ENCODE assay signal across 12 cellular contexts in genomic region chr19:49425922-49426592, GRCh38. TPM values are rescaled to one million over a fixed set of nuclear protein-coding genes. Genes with fewer than 3 reads are reported as not detected.
DNase-seq lines count a peak whose midpoint lies in the region; ATAC-seq and TF ChIP-seq lines count a peak whose summit lies in the region.
"Had no signal": no experiment of that assay in that cellular context is flagged by ENCODE, and none has a peak within 500 bp of the region (broad histone marks: within the 10 kb centered on the region; RNA-seq: fewer than 3 reads in every experiment).

No MANE protein-coding gene starts in this region.

- no peak overlapping the region for H3K27ac Mint-ChIP-seq in activated naive CD8-positive, alpha-beta T cell treated with anti-CD3 and anti-CD28 coated beads, Interleukin-2, amount 50 U/mL, for 24 hours
- peak overlapping the region; percentile 15 for H3K27ac Mint-ChIP-seq in stimulated activated naive B cell treated with anti-CD40 and anti-IgM and Interleukin-4, amounts not matched to agents 10 μg/mL and 1 μg/mL and 100 μg/mL, for 72 hours

- peaks cover 96% of the 10 kb centered on the region for H3K27me3 ChIP-seq in foreskin keratinocyte

- no peak for TF ChIP-seq CTCF in foreskin keratinocyte (conservative IDR thresholded peaks at IDR 0.05)

- H3K9me3 Mint-ChIP-seq in activated naive CD8-positive, alpha-beta T cell treated with anti-CD3 and anti-CD28 coated beads, Interleukin-2, amount 50 U/mL, for 24 hours: no peaks in the 10 kb centered on the region
- H3K9me3 Mint-ChIP-seq in stimulated activated naive B cell treated with anti-CD40 and anti-IgM and Interleukin-4, amounts not matched to agents 10 μg/mL and 1 μg/mL and 100 μg/mL, for 72 hours: no peaks in the 10 kb centered on the region
- H3K9me3 Mint-ChIP-seq: CD8-positive, alpha-beta memory T cell had no signal

- no peak overlapping the region for H3K4me3 Mint-ChIP-seq in activated naive CD8-positive, alpha-beta T cell treated with anti-CD3 and anti-CD28 coated beads, Interleukin-2, amount 50 U/mL, for 24 hours
- no peak overlapping the region for H3K4me3 Mint-ChIP-seq in stimulated activated naive B cell treated with anti-CD40 and anti-IgM and Interleukin-4, amounts not matched to agents 10 μg/mL and 1 μg/mL and 100 μg/mL, for 72 hours

- H3K36me3 Mint-ChIP-seq in activated naive CD8-positive, alpha-beta T cell treated with anti-CD3 and anti-CD28 coated beads, Interleukin-2, amount 50 U/mL, for 24 hours (ENCODE audit: low read depth): no peaks in the 10 kb centered on the region
- H3K36me3 Mint-ChIP-seq in stimulated activated naive B cell treated with anti-CD40 and anti-IgM and Interleukin-4, amounts not matched to agents 10 μg/mL and 1 μg/mL and 100 μg/mL, for 72 hours: peaks cover 0 to 2% of the 10 kb centered on the region in 2 donors

- H3K27ac ChIP-seq in foreskin keratinocyte: no peak overlapping the region
- H3K27ac ChIP-seq: tibial nerve had no signal

- H3K4me1 ChIP-seq in foreskin keratinocyte: no peaks in the 10 kb centered on the region

- H3K27me3 Mint-ChIP-seq in activated naive CD8-positive, alpha-beta T cell treated with anti-CD3 and anti-CD28 coated beads, Interleukin-2, amount 50 U/mL, for 24 hours: peaks cover 90% of the 10 kb centered on the region
- peaks cover 92 to 99% of the 10 kb centered on the region in 2 donors for H3K27me3 Mint-ChIP-seq in stimulated activated naive B cell treated with anti-CD40 and anti-IgM and Interleukin-4, amounts not matched to agents 10 μg/mL and 1 μg/mL and 100 μg/mL, for 72 hours

- DNase-seq in activated T-cell treated with anti-CD3 and anti-CD28 coated beads, Interleukin-2, amount 50 U/mL, for 48 hours: peak; percentile 60 to 65
- no peak for DNase-seq in activated T-cell treated with anti-CD3 and anti-CD28 coated beads for 4 hours
- peak; percentile 54 to 69 for DNase-seq in NCI-H1930 (lab: John Stamatoyannopoulos, UW)
- DNase-seq in activated naive CD8-positive, alpha-beta T cell treated with anti-CD3 and anti-CD28 coated beads, Interleukin-2, amount 50 U/mL, for 24 hours: peak; percentile 54
- DNase-seq in stimulated activated naive B cell treated with anti-CD40 and anti-IgM and Interleukin-4, amounts not matched to agents 10 μg/mL and 1 μg/mL and 100 μg/mL, for 72 hours: no peak
- DNase-seq in RKO (ENCODE audit: low spot score): no peak
- no peak for DNase-seq in NK-92 treated with Interleukin-12 subunit alpha and Interleukin-12 subunit beta, amount 100 ng/mL, for 24 hours (lab: John Stamatoyannopoulos, UW)
- no peak for DNase-seq in foreskin keratinocyte
- DNase-seq: CD8-positive, alpha-beta memory T cell; naive B cell had no signal

- H3K4me1 Mint-ChIP-seq in activated naive CD8-positive, alpha-beta T cell treated with anti-CD3 and anti-CD28 coated beads, Interleukin-2, amount 50 U/mL, for 24 hours: peaks cover 54% of the 10 kb centered on the region
- peaks cover 61 to 84% of the 10 kb centered on the region in 2 donors for H3K4me1 Mint-ChIP-seq in stimulated activated naive B cell treated with anti-CD40 and anti-IgM and Interleukin-4, amounts not matched to agents 10 μg/mL and 1 μg/mL and 100 μg/mL, for 72 hours

- ATAC-seq in activated naive CD8-positive, alpha-beta T cell treated with anti-CD3 and anti-CD28 coated beads, Interleukin-2, amount 50 U/mL, for 24 hours: no peak
- ATAC-seq in stimulated activated naive B cell treated with anti-CD40 and anti-IgM and Interleukin-4, amounts not matched to agents 10 μg/mL and 1 μg/mL and 100 μg/mL, for 72 hours (replicated peaks): no peak
- no peak for ATAC-seq in foreskin keratinocyte

RNA-seq across cellular contexts. Expression of gene GFY, which starts 0.9 kb away (rescaled TPM):
- total RNA-seq in foreskin keratinocyte: not detected in 2 replicates
- polyA plus RNA-seq in foreskin keratinocyte: not detected in 2 replicates
- total RNA-seq: cardiac septum; CD8-positive, alpha-beta memory T cell; tibial nerve had no signal
- polyA plus RNA-seq: CD8-positive, alpha-beta memory T cell had no signal

RNA-seq across cellular contexts. Expression of gene PTH2, which starts 2.8 kb away (rescaled TPM):
- not detected in 2 replicates for total RNA-seq in foreskin keratinocyte
- polyA plus RNA-seq in foreskin keratinocyte: not detected in 2 replicates
- total RNA-seq: cardiac septum; CD8-positive, alpha-beta memory T cell; tibial nerve had no signal
- polyA plus RNA-seq: CD8-positive, alpha-beta memory T cell had no signal

RNA-seq across cellular contexts. Expression of gene SLC17A7, which starts 15.3 kb away (rescaled TPM):
- total RNA-seq in foreskin keratinocyte: not detected in 2 replicates
- 0.04 TPM in 1 of 2 replicates, not detected in the other for polyA plus RNA-seq in foreskin keratinocyte
- polyA plus RNA-seq: CD8-positive, alpha-beta memory T cell had no signal

RNA-seq across cellular contexts. Expression of gene PIH1D1, which starts 25.6 kb away (rescaled TPM):
- total RNA-seq in foreskin keratinocyte: 83.6 and 92.8 TPM in 2 replicates
- 86.7 and 92.5 TPM in 2 replicates for polyA plus RNA-seq in foreskin keratinocyte

RNA-seq across cellular contexts. Expression of gene ALDH16A1, which starts 27.0 kb away (rescaled TPM):
- 23.0 and 39.1 TPM in 2 replicates for total RNA-seq in foreskin keratinocyte
- 26.5 and 36.7 TPM in 2 replicates for polyA plus RNA-seq in foreskin keratinocyte

Comparison
In these comparisons a context has a peak if more than half of its experiments do, and no peak if none do; other contexts are left out.
1. DNase-seq: peak in activated T-cell treated with anti-CD3 and anti-CD28 coated beads, Interleukin-2, amount 50 U/mL, for 48 hours (2 of 2), NCI-H1930 (2 of 2) and activated naive CD8-positive, alpha-beta T cell treated with anti-CD3 and anti-CD28 coated beads, Interleukin-2, amount 50 U/mL, for 24 hours (single experiment); none in activated T-cell treated with anti-CD3 and anti-CD28 coated beads for 4 hours (single experiment), stimulated activated naive B cell treated with anti-CD40 and anti-IgM and Interleukin-4, amounts not matched to agents 10 μg/mL and 1 μg/mL and 100 μg/mL, for 72 hours (single experiment), RKO (single experiment), NK-92 treated with Interleukin-12 subunit alpha and Interleukin-12 subunit beta, amount 100 ng/mL, for 24 hours (single experiment) and foreskin keratinocyte (0 of 2).